Comparison of ENCODE assay signal across 1 cellular context in genomic region chr11:12950681-12951080, GRCh38.
TF ChIP-seq lines count a peak whose summit lies in the region.

No MANE protein-coding gene starts in this region.

TF ChIP-seq in K562, 482 proteins besides CTCF, POLR2A, EP300 and RAD21 (continued from another document):
- TF ChIP-seq ZMIZ1 (IDR thresholded peaks at IDR 0.05; ENCODE audit: low read depth in 2 of 2, low read length in 2 of 2): no peak
- no peak for TF ChIP-seq BRD9 (IDR thresholded peaks at IDR 0.05; ENCODE audit: low read depth, partially characterized antibody)
- TF ChIP-seq SMAD3 (CRISPR knock-in tag; conservative IDR thresholded peaks at IDR 0.05): no peak
- no peak for TF ChIP-seq ELF4 (CRISPR knock-in tag; IDR thresholded peaks at IDR 0.05)
- TF ChIP-seq SMARCC2 (IDR thresholded peaks at IDR 0.05; ENCODE audit: low read depth): no peak
- no peak for TF ChIP-seq ZNF224 (CRISPR knock-in tag; IDR thresholded peaks at IDR 0.05)
- no peak for TF ChIP-seq ZBTB17 (CRISPR knock-in tag; IDR thresholded peaks at IDR 0.05)
- TF ChIP-seq THRB (CRISPR knock-in tag; conservative IDR thresholded peaks at IDR 0.05): no peak
- no peak for TF ChIP-seq FOXA1 (IDR thresholded peaks at IDR 0.05; ENCODE audit: borderline replicate concordance)
- TF ChIP-seq ESRRB (CRISPR knock-in tag; IDR thresholded peaks at IDR 0.05; ENCODE audit: borderline replicate concordance): no peak
- peak; percentile 94 for TF ChIP-seq CEBPG (CRISPR knock-in tag; IDR thresholded peaks at IDR 0.05)
- peak; percentile 76 to 98 for TF ChIP-seq CEBPG (tag; conservative IDR thresholded peaks at IDR 0.05 in 1 of 2, IDR thresholded peaks at IDR 0.05 in 1 of 2)
- TF ChIP-seq SMARCA4 (IDR thresholded peaks at IDR 0.05): peak; percentile 31; the same call in 1 of the 2 replicates
- TF ChIP-seq DPF2 (IDR thresholded peaks at IDR 0.05): peak; percentile 35; the same call in 1 of the 2 replicates
- TF ChIP-seq CXXC5 (CRISPR knock-in tag; IDR thresholded peaks at IDR 0.05): peak; percentile 14; the same call in 1 of the 2 replicates
- TF ChIP-seq SMARCA5 (IDR thresholded peaks at IDR 0.05): no peak
- peak; percentile 85 for TF ChIP-seq IRF9 (tag; IDR thresholded peaks at IDR 0.05)
- no peak for TF ChIP-seq FOXJ3 (CRISPR knock-in tag; IDR thresholded peaks at IDR 0.05)
- TF ChIP-seq CBX3 (IDR thresholded peaks at IDR 0.05; ENCODE audit: borderline replicate concordance in 1 of 2, low read length in 2 of 2): no peak
- no peak for TF ChIP-seq ARID2 (IDR thresholded peaks at IDR 0.05)
- TF ChIP-seq ZFP1 (CRISPR knock-in tag; IDR thresholded peaks at IDR 0.05): no peak
